1 cellular context compared by ENCODE assay signal in genomic region chr2:174486614-174487535, GRCh38.
TF ChIP-seq lines count a peak whose summit lies in the region.

Gene GPR155 (minus strand): TSS chr2:174487029. CDS start chr2:174481956, 5,073 bp downstream.

TF ChIP-seq in SK-N-SH, 30 proteins besides CTCF, POLR2A, EP300 and RAD21 (continued from another document):
- TF ChIP-seq, protein P1, sequence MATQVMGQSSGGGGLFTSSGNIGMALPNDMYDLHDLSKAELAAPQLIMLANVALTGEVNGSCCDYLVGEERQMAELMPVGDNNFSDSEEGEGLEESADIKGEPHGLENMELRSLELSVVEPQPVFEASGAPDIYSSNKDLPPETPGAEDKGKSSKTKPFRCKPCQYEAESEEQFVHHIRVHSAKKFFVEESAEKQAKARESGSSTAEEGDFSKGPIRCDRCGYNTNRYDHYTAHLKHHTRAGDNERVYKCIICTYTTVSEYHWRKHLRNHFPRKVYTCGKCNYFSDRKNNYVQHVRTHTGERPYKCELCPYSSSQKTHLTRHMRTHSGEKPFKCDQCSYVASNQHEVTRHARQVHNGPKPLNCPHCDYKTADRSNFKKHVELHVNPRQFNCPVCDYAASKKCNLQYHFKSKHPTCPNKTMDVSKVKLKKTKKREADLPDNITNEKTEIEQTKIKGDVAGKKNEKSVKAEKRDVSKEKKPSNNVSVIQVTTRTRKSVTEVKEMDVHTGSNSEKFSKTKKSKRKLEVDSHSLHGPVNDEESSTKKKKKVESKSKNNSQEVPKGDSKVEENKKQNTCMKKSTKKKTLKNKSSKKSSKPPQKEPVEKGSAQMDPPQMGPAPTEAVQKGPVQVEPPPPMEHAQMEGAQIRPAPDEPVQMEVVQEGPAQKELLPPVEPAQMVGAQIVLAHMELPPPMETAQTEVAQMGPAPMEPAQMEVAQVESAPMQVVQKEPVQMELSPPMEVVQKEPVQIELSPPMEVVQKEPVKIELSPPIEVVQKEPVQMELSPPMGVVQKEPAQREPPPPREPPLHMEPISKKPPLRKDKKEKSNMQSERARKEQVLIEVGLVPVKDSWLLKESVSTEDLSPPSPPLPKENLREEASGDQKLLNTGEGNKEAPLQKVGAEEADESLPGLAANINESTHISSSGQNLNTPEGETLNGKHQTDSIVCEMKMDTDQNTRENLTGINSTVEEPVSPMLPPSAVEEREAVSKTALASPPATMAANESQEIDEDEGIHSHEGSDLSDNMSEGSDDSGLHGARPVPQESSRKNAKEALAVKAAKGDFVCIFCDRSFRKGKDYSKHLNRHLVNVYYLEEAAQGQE (IDR thresholded peaks at IDR 0.05; ENCODE audit: low read depth, low read length) = 0 out of 2 replicates have a peak, but pooled peaks have one; percentile 7
- no peak for TF ChIP-seq EZH2phosphoT487 (IDR thresholded peaks at IDR 0.05; ENCODE audit: borderline replicate concordance, low read depth)
- TF ChIP-seq, protein P2, sequence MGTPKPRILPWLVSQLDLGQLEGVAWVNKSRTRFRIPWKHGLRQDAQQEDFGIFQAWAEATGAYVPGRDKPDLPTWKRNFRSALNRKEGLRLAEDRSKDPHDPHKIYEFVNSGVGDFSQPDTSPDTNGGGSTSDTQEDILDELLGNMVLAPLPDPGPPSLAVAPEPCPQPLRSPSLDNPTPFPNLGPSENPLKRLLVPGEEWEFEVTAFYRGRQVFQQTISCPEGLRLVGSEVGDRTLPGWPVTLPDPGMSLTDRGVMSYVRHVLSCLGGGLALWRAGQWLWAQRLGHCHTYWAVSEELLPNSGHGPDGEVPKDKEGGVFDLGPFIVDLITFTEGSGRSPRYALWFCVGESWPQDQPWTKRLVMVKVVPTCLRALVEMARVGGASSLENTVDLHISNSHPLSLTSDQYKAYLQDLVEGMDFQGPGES (IDR thresholded peaks at IDR 0.05; ENCODE audit: low read depth, low read length) = no peak
- peak; percentile 90 for TF ChIP-seq YY1 (IDR thresholded peaks at IDR 0.05; ENCODE audit: low read depth)
- TF ChIP-seq RXRA (IDR thresholded peaks at IDR 0.05; ENCODE audit: borderline replicate concordance, low read depth) = no peak
- no peak for TF ChIP-seq ZBTB33 (IDR thresholded peaks at IDR 0.05; ENCODE audit: borderline replicate concordance, low read depth)
- no peak for TF ChIP-seq SMC3 (IDR thresholded peaks at IDR 0.05; ENCODE audit: low read depth, low read length)
